17 cellular contexts compared by ENCODE assay signal in genomic region chr6:42394151-42394550, GRCh38. TPM values are rescaled to one million over a fixed set of nuclear protein-coding genes. Genes with fewer than 3 reads are reported as not detected.
A peak's percentile ranks its signal among the peaks of the same experiment; 100 is the strongest.
DNase-seq lines count a peak whose midpoint lies in the region; ATAC-seq and TF ChIP-seq lines count a peak whose summit lies in the region.
"Had no signal": no experiment of that assay in that cellular context is flagged by ENCODE, and none has a peak within 500 bp of the region (broad histone marks: within the 10 kb centered on the region; RNA-seq: fewer than 3 reads in every experiment).

No MANE protein-coding gene starts in this region.

- H3K36me3 Mint-ChIP-seq in WTC11 = no peaks in the 10 kb centered on the region
- peaks cover 44% of the 10 kb centered on the region for H3K36me3 Mint-ChIP-seq in dendritic cell treated with granulocyte-macrophage colony-stimulating factor and Interleukin-4, amounts not matched to agents 40 ng/mL and 50 ng/mL, for 4 days (ENCODE audit: low read depth)
- peaks cover 16% of the 10 kb centered on the region for H3K36me3 Mint-ChIP-seq in stimulated activated effector memory CD8-positive, alpha-beta T cell treated with anti-CD3 and anti-CD28 coated beads, Interleukin-12 subunit alpha, Interleukin-12 subunit beta, amount 100 ng/mL, for 72 hours
- H3K36me3 Mint-ChIP-seq in endothelial cell (ENCODE audit: low read depth, unreplicated experiment) = peaks cover 4% of the 10 kb centered on the region

- CTCF ChIA-PET in WTC11 (lab: Charles Lee) = no interaction called here

- POLR2A ChIA-PET in WTC11 (lab: Charles Lee) = no interaction called here

- intact Hi-C loops in dendritic cell treated with granulocyte-macrophage colony-stimulating factor and Interleukin-4, amounts not matched to agents 40 ng/mL and 50 ng/mL, for 4 days (cut with micrococcal nuclease) = no loop called here

- H3K4me1 Mint-ChIP-seq in WTC11 (peaks cover 74% of the 10 kb centered on the region), endothelial cell (ENCODE audit: unreplicated experiment) (peaks cover 16% of the 10 kb centered on the region)
- H3K4me1 Mint-ChIP-seq in dendritic cell treated with granulocyte-macrophage colony-stimulating factor and Interleukin-4, amounts not matched to agents 40 ng/mL and 50 ng/mL, for 4 days (ENCODE audit: low read depth) = peaks cover 87% of the 10 kb centered on the region
- peaks cover 88% of the 10 kb centered on the region for H3K4me1 Mint-ChIP-seq in stimulated activated effector memory CD8-positive, alpha-beta T cell treated with anti-CD3 and anti-CD28 coated beads, Interleukin-12 subunit alpha, Interleukin-12 subunit beta, amount 100 ng/mL, for 72 hours

- no peaks in the 10 kb centered on the region for H3K27me3 Mint-ChIP-seq in WTC11 (ENCODE audit: low read depth)
- no peaks in the 10 kb centered on the region for H3K27me3 Mint-ChIP-seq in dendritic cell treated with granulocyte-macrophage colony-stimulating factor and Interleukin-4, amounts not matched to agents 40 ng/mL and 50 ng/mL, for 4 days
- peaks cover 3% of the 10 kb centered on the region for H3K27me3 Mint-ChIP-seq in endothelial cell (ENCODE audit: unreplicated experiment)

- H3K9me3 Mint-ChIP-seq in WTC11 = no peaks in the 10 kb centered on the region
- no peaks in the 10 kb centered on the region for H3K9me3 Mint-ChIP-seq in dendritic cell treated with granulocyte-macrophage colony-stimulating factor and Interleukin-4, amounts not matched to agents 40 ng/mL and 50 ng/mL, for 4 days
- H3K9me3 Mint-ChIP-seq in stimulated activated effector memory CD8-positive, alpha-beta T cell treated with anti-CD3 and anti-CD28 coated beads, Interleukin-12 subunit alpha, Interleukin-12 subunit beta, amount 100 ng/mL, for 72 hours = no peaks in the 10 kb centered on the region
- no peaks in the 10 kb centered on the region for H3K9me3 Mint-ChIP-seq in endothelial cell (ENCODE audit: unreplicated experiment)

- TF ChIP-seq CTCF in WTC11 (IDR thresholded peaks at IDR 0.05) (no peak), endothelial cell (IDR thresholded peaks at IDR 0.05; ENCODE audit: unreplicated experiment) (no peak)

- no peak for ATAC-seq in WTC11
- ATAC-seq in stimulated activated effector memory CD8-positive, alpha-beta T cell treated with anti-CD3 and anti-CD28 coated beads, Interleukin-12 subunit alpha, Interleukin-12 subunit beta, amount 100 ng/mL, for 72 hours = no peak
- ATAC-seq in GM19467 (IDR thresholded peaks at IDR 0.05; ENCODE audit: unreplicated experiment) = no peak
- ATAC-seq: gastroesophageal sphincter had no signal

- DNase-seq in activated effector memory CD4-positive, alpha-beta T cell treated with anti-CD3 and anti-CD28 coated beads, Interleukin-2, amount 50 U/mL, for 16 hours = peak; percentile 54
- no peak for DNase-seq in activated effector memory CD4-positive, alpha-beta T cell treated with Interleukin-2 at 50 U/mL for 16 hours
- DNase-seq in WTC11 (ENCODE audit: low spot score) = no peak
- DNase-seq in stimulated activated effector memory CD8-positive, alpha-beta T cell treated with anti-CD3 and anti-CD28 coated beads, Interleukin-12 subunit alpha, Interleukin-12 subunit beta, amount 100 ng/mL, for 72 hours (ENCODE audit: low spot score in 2 of 2) = no peak
- no peak for DNase-seq in endothelial cell (ENCODE audit: low spot score)
- no peak for DNase-seq in NCI-H2029 treated with DMSO at 0.1 percent for 48 hours (lab: John Stamatoyannopoulos, UW)
- DNase-seq: erythroblast; left colon; NCI-H1417; NCI-H69; PC-9; stimulated activated naive CD4-positive, alpha-beta T cell treated with Interleukin-2 at 50 U/mL for 16 hours; upper lobe of left lung had no signal

- peak overlapping the region; percentile 19; the same call in 1 of the 2 replicates for H3K27ac Mint-ChIP-seq in WTC11
- H3K27ac Mint-ChIP-seq in dendritic cell treated with granulocyte-macrophage colony-stimulating factor and Interleukin-4, amounts not matched to agents 40 ng/mL and 50 ng/mL, for 4 days = peak overlapping the region; percentile 97
- H3K27ac Mint-ChIP-seq in stimulated activated effector memory CD8-positive, alpha-beta T cell treated with anti-CD3 and anti-CD28 coated beads, Interleukin-12 subunit alpha, Interleukin-12 subunit beta, amount 100 ng/mL, for 72 hours = peak overlapping the region; percentile 87
- H3K27ac Mint-ChIP-seq in endothelial cell (ENCODE audit: unreplicated experiment) = no peak overlapping the region

- H3K4me3 Mint-ChIP-seq in WTC11 (no peak overlapping the region), endothelial cell (ENCODE audit: unreplicated experiment) (no peak overlapping the region)
- peak overlapping the region; percentile 75 for H3K4me3 Mint-ChIP-seq in dendritic cell treated with granulocyte-macrophage colony-stimulating factor and Interleukin-4, amounts not matched to agents 40 ng/mL and 50 ng/mL, for 4 days
- peak overlapping the region; percentile 66 for H3K4me3 Mint-ChIP-seq in stimulated activated effector memory CD8-positive, alpha-beta T cell treated with anti-CD3 and anti-CD28 coated beads, Interleukin-12 subunit alpha, Interleukin-12 subunit beta, amount 100 ng/mL, for 72 hours

TF ChIP-seq in WTC11, 78 proteins besides CTCF, POLR2A, EP300 and RAD21 (continues in another document):
- no peak for TF ChIP-seq NR3C1 (CRISPR knock-in tag; conservative IDR thresholded peaks at IDR 0.05; ENCODE audit: low read depth)
- TF ChIP-seq SMAD3 (CRISPR knock-in tag; IDR thresholded peaks at IDR 0.05; ENCODE audit: borderline replicate concordance) = no peak
- TF ChIP-seq SOX15 (CRISPR knock-in tag; IDR thresholded peaks at IDR 0.05) = no peak
- TF ChIP-seq AR (CRISPR knock-in tag; IDR thresholded peaks at IDR 0.05) = no peak
- no peak for TF ChIP-seq ZNF219 (CRISPR knock-in tag; IDR thresholded peaks at IDR 0.05; ENCODE audit: borderline replicate concordance)
- TF ChIP-seq ZNF512 (CRISPR knock-in tag; IDR thresholded peaks at IDR 0.05; ENCODE audit: borderline replicate concordance) = no peak
- no peak for TF ChIP-seq GABPB1 (CRISPR knock-in tag; IDR thresholded peaks at IDR 0.05)
- no peak for TF ChIP-seq FOXP1 (CRISPR knock-in tag; IDR thresholded peaks at IDR 0.05; ENCODE audit: borderline replicate concordance)
- TF ChIP-seq JAZF1 (CRISPR knock-in tag; IDR thresholded peaks at IDR 0.05) = no peak
- TF ChIP-seq, protein P1, sequence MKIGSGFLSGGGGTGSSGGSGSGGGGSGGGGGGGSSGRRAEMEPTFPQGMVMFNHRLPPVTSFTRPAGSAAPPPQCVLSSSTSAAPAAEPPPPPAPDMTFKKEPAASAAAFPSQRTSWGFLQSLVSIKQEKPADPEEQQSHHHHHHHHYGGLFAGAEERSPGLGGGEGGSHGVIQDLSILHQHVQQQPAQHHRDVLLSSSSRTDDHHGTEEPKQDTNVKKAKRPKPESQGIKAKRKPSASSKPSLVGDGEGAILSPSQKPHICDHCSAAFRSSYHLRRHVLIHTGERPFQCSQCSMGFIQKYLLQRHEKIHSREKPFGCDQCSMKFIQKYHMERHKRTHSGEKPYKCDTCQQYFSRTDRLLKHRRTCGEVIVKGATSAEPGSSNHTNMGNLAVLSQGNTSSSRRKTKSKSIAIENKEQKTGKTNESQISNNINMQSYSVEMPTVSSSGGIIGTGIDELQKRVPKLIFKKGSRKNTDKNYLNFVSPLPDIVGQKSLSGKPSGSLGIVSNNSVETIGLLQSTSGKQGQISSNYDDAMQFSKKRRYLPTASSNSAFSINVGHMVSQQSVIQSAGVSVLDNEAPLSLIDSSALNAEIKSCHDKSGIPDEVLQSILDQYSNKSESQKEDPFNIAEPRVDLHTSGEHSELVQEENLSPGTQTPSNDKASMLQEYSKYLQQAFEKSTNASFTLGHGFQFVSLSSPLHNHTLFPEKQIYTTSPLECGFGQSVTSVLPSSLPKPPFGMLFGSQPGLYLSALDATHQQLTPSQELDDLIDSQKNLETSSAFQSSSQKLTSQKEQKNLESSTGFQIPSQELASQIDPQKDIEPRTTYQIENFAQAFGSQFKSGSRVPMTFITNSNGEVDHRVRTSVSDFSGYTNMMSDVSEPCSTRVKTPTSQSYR (CRISPR knock-in tag; IDR thresholded peaks at IDR 0.05) = no peak
- TF ChIP-seq ZNF416 (CRISPR knock-in tag; IDR thresholded peaks at IDR 0.05) = no peak

RNA-seq across cellular contexts. Expression of gene TRERF1, which starts 57.6 kb away (rescaled TPM):
- 22.3 to 24.3 TPM (median 23.9 TPM) in 3 replicates for total RNA-seq in WTC11 (2021)
- 8.7 TPM for total RNA-seq in endothelial cell (ENCODE audit: unreplicated experiment)
- total RNA-seq: dermis microvascular lymphatic vessel endothelial cell had no signal

Comparison
In these comparisons a context has a peak if more than half of its experiments do, and no peak if none do; other contexts are left out.
1. H3K4me3 Mint-ChIP-seq: peak in dendritic cell treated with granulocyte-macrophage colony-stimulating factor and Interleukin-4, amounts not matched to agents 40 ng/mL and 50 ng/mL, for 4 days (single experiment) and stimulated activated effector memory CD8-positive, alpha-beta T cell treated with anti-CD3 and anti-CD28 coated beads, Interleukin-12 subunit alpha, Interleukin-12 subunit beta, amount 100 ng/mL, for 72 hours (single experiment); none in WTC11 (single experiment) and endothelial cell (single experiment).